In the genomic region with DNA sequence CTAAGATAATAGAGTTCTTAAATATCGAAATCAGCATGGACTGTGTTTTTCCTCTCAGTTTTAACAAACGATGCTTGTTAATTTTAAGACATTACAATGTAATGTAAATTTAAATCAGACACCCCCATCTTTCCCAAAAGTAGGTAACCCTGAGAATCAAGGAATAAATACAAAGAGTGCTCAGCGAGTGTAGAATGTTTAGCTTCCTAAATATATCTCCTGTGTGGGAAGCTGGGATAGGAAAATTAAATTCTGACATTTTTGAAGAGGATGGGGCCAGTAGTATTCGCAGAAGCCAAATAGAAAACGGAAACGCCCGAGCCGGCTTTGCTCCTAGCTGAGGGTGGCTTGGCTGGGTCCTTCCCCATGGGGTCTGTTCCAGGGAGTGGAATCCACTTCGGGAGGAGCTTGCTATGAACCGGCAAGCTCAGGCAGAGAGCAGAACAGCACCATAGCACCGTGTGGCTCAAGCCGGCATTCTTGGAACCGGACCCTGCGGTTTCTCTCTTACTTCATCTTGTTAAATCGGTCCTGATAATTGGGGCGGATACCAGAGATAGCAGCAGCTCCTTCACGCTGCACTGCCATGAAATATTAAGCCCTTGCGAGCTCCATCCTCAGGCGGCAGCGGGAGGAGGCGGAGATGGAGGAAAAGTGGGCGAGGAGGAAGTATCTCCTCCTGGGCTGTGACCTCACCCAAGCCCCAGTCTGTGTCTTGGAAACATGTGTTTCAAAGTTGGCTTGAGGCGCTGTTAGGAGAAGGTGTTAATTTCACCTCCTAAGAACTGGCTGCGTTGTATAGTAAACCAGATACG, we compare ENCODE assay signal across 8 cellular contexts.
DNase-seq lines count a peak whose midpoint lies in the region; FAIRE-seq lines count a peak whose summit lies in the region.

No MANE protein-coding gene starts in this region.

- peak overlapping the region; percentile 19 for H3K27ac ChIP-seq in stomach smooth muscle (ENCODE audit: low read length)

- H3K27me3 Mint-ChIP-seq in dendritic cell treated with granulocyte-macrophage colony-stimulating factor and Interleukin-4, amounts not matched to agents 40 ng/mL and 50 ng/mL, for 4 days, result no peaks in the 10 kb centered on the region

- H3K4me1 Mint-ChIP-seq in dendritic cell treated with granulocyte-macrophage colony-stimulating factor and Interleukin-4, amounts not matched to agents 40 ng/mL and 50 ng/mL, for 4 days (ENCODE audit: low read depth), result peaks cover 19% of the 10 kb centered on the region

- peak overlapping the region; percentile 37 for H3K4me3 Mint-ChIP-seq in dendritic cell treated with granulocyte-macrophage colony-stimulating factor and Interleukin-4, amounts not matched to agents 40 ng/mL and 50 ng/mL, for 4 days

- no peaks in the 10 kb centered on the region for H3K4me1 ChIP-seq in stomach smooth muscle (ENCODE audit: control insufficient read depth, insufficient read depth, low read length)

- peak; percentile 42 for FAIRE-seq in HTR-8/SVneo (lab: Jason Lieb, UNC)

- no peaks in the 10 kb centered on the region for H3K9me3 ChIP-seq in stomach smooth muscle (ENCODE audit: control insufficient read depth in 2 of 2, low read length in 2 of 2)

- peak overlapping the region; percentile 50 to 63 for H3K4me3 ChIP-seq in stomach smooth muscle (ENCODE audit: low read length in 2 of 2)

- H3K9me3 Mint-ChIP-seq in dendritic cell treated with granulocyte-macrophage colony-stimulating factor and Interleukin-4, amounts not matched to agents 40 ng/mL and 50 ng/mL, for 4 days, result no peaks in the 10 kb centered on the region

- DNase-seq in HTR-8/SVneo (ENCODE audit: insufficient read length, low spot score), result no peak
- DNase-seq in left kidney (ENCODE audit: low read depth, low spot score), result peak; percentile 53
- no peak for DNase-seq in GF-D8 (lab: John Stamatoyannopoulos, UW)
- no peak for DNase-seq in NCI-H748 (lab: John Stamatoyannopoulos, UW; ENCODE audit: unreplicated experiment)
- no peak for DNase-seq in COLO829 (ENCODE audit: low spot score)
- DNase-seq in NCI-H345 (lab: John Stamatoyannopoulos, UW), result no peak

- peak overlapping the region; percentile 37 for H3K27ac Mint-ChIP-seq in dendritic cell treated with granulocyte-macrophage colony-stimulating factor and Interleukin-4, amounts not matched to agents 40 ng/mL and 50 ng/mL, for 4 days

- no peaks in the 10 kb centered on the region for H3K27me3 ChIP-seq in stomach smooth muscle (ENCODE audit: control insufficient read depth in 1 of 2, insufficient read depth in 2 of 2, low read length in 2 of 2)

- peak overlapping the region in 1 of 2 donors; percentile 37 for H3K9ac ChIP-seq in stomach smooth muscle (ENCODE audit: low read length in 2 of 2)

- no peaks in the 10 kb centered on the region for H3K36me3 ChIP-seq in stomach smooth muscle (ENCODE audit: control insufficient read depth in 2 of 2, insufficient read depth in 2 of 2, low read length in 2 of 2)

- no peaks in the 10 kb centered on the region for H3K36me3 Mint-ChIP-seq in dendritic cell treated with granulocyte-macrophage colony-stimulating factor and Interleukin-4, amounts not matched to agents 40 ng/mL and 50 ng/mL, for 4 days (ENCODE audit: low read depth)

- intact Hi-C loops in dendritic cell treated with granulocyte-macrophage colony-stimulating factor and Interleukin-4, amounts not matched to agents 40 ng/mL and 50 ng/mL, for 4 days (cut with micrococcal nuclease), result no loop called here
